ENCODE assay signal across 9 cellular contexts in genomic region chr17:50201226-50201854, GRCh38. TPM values are rescaled to one million over a fixed set of nuclear protein-coding genes. Genes with fewer than 3 reads are reported as not detected.
DNase-seq lines count a peak whose midpoint lies in the region; ATAC-seq, FAIRE-seq and TF ChIP-seq lines count a peak whose summit lies in the region.
"Had no signal": no experiment of that assay in that cellular context is flagged by ENCODE, and none has a peak within 500 bp of the region (broad histone marks: within the 10 kb centered on the region; RNA-seq: fewer than 3 reads in every experiment).

Gene COL1A1, minus strand, starts transcription at chr17:50201631. Its CDS starts 118 bp downstream, at chr17:50201513.

- H3K4me1 Mint-ChIP-seq in astrocyte (ENCODE audit: low read depth, unreplicated experiment): peaks cover 53% of the 10 kb centered on the region

- peak within 1 kb of the TSS; percentile 96 for H3K4me3 ChIP-seq in astrocyte (ENCODE audit: insufficient read depth, low read depth, low read length)
- peak within 1 kb of the TSS; percentile 84 for H3K4me3 ChIP-seq in iPS-15b (ENCODE audit: low read depth, low read length)
- H3K4me3 ChIP-seq in skin epidermis: peak within 1 kb of the TSS; percentile 29 to 51 (median 44)

- ATAC-seq in GM18511 (IDR thresholded peaks at IDR 0.05; ENCODE audit: unreplicated experiment) (no peak), GM18517 (IDR thresholded peaks at IDR 0.05; ENCODE audit: unreplicated experiment) (no peak)

- no peak for FAIRE-seq in astrocyte (lab: Jason Lieb, UNC)
- FAIRE-seq: A204.1 had no signal

- H3K4me1 ChIP-seq in astrocyte (ENCODE audit: insufficient read depth, low read length): peaks cover 69% of the 10 kb centered on the region
- no peaks in the 10 kb centered on the region for H3K4me1 ChIP-seq in iPS-15b (ENCODE audit: control insufficient read depth, insufficient read depth, low read length)

- H4K20me1 ChIP-seq in astrocyte (ENCODE audit: insufficient read depth, low read length): peaks cover 49% of the 10 kb centered on the region

- no peak for TF ChIP-seq CTCF in astrocyte (IDR thresholded peaks at IDR 0.05; ENCODE audit: insufficient read depth, low read depth, low read length)

- DNase-seq in NOMO-1 treated with DMSO at 0.1 percent for 48 hours (lab: John Stamatoyannopoulos, UW; ENCODE audit: unreplicated experiment) (peak; percentile 3), NOMO-1 treated with dmso at 0.1 percent for 144 hours (lab: John Stamatoyannopoulos, UW; ENCODE audit: unreplicated experiment) (no peak), astrocyte (ENCODE audit: low read depth) (peak; percentile 73), SKM-1 treated with dmso at 0.1 percent for 144 hours (lab: John Stamatoyannopoulos, UW; ENCODE audit: unreplicated experiment) (no peak)

- no peak within 1 kb of the TSS for H2AFZ ChIP-seq in astrocyte (ENCODE audit: low read depth, low read length)

- peaks cover 85% of the 10 kb centered on the region for H3K79me2 ChIP-seq in astrocyte (ENCODE audit: insufficient read depth, low read length)

- peak within 1 kb of the TSS; percentile 93 for H3K4me3 Mint-ChIP-seq in astrocyte (ENCODE audit: unreplicated experiment)

- H3K9me3 ChIP-seq in astrocyte (ENCODE audit: insufficient read depth, low read depth, low read length) (no peaks in the 10 kb centered on the region), iPS-15b (ENCODE audit: control insufficient read depth, insufficient read depth, low read length) (no peaks in the 10 kb centered on the region)

- H3K27ac ChIP-seq in astrocyte (ENCODE audit: low read depth, low read length): peak within 1 kb of the TSS; percentile 98
- H3K27ac ChIP-seq in skin epidermis: peak within 1 kb of the TSS in 20 of 21 experiments; percentile 35 to 97 (median 82)

- H3K9ac ChIP-seq in astrocyte (ENCODE audit: low read length) (peak within 1 kb of the TSS; percentile 100), iPS-15b (ENCODE audit: low read depth, low read length) (peak within 1 kb of the TSS; percentile 70)

- no peaks in the 10 kb centered on the region for H3K27me3 ChIP-seq in astrocyte (ENCODE audit: insufficient read depth, low read length)
- peaks cover 32% of the 10 kb centered on the region for H3K27me3 ChIP-seq in iPS-15b (ENCODE audit: control insufficient read depth, insufficient read depth, low read length)

- no peaks in the 10 kb centered on the region for H3K27me3 Mint-ChIP-seq in astrocyte (ENCODE audit: low read depth, unreplicated experiment)

- peak within 1 kb of the TSS; percentile 98 for H3K27ac Mint-ChIP-seq in astrocyte (ENCODE audit: unreplicated experiment)

- peak within 1 kb of the TSS; percentile 89 for H3K4me2 ChIP-seq in astrocyte (ENCODE audit: low read length)

- H3K36me3 Mint-ChIP-seq in astrocyte (ENCODE audit: low read depth, unreplicated experiment): peaks cover 42% of the 10 kb centered on the region

- peaks cover 26% of the 10 kb centered on the region for H3K36me3 ChIP-seq in astrocyte (ENCODE audit: insufficient read depth, low read length)
- H3K36me3 ChIP-seq in iPS-15b (ENCODE audit: control insufficient read depth, insufficient read depth, low read length): peaks cover 19% of the 10 kb centered on the region

- peaks cover 2% of the 10 kb centered on the region for H3K9me3 Mint-ChIP-seq in astrocyte (ENCODE audit: unreplicated experiment)

RNA-seq across cellular contexts. Expression of gene COL1A1, which starts in this region (rescaled TPM):
- total RNA-seq in astrocyte: 12,796 and 18,656 TPM in 2 replicates

Comparison
In these comparisons a context has a peak if more than half of its experiments do, and no peak if none do; other contexts are left out.
1. DNase-seq: peak in NOMO-1 treated with DMSO at 0.1 percent for 48 hours (single experiment) and astrocyte (single experiment); none in NOMO-1 treated with dmso at 0.1 percent for 144 hours (single experiment) and SKM-1 treated with dmso at 0.1 percent for 144 hours (single experiment).
2. H3K4me3 ChIP-seq: peak in every context shown above with its lines; median percentile 96 in astrocyte; 84 in iPS-15b; 44 in skin epidermis.